In genomic region chr2:188713961-188714360, GRCh38 we compare ENCODE assay signal across 18 cellular contexts.
DNase-seq lines count a peak whose midpoint lies in the region; ATAC-seq, FAIRE-seq and TF ChIP-seq lines count a peak whose summit lies in the region.
"Had no signal": no experiment of that assay in that cellular context is flagged by ENCODE, and none has a peak within 500 bp of the region (broad histone marks: within the 10 kb centered on the region; RNA-seq: fewer than 3 reads in every experiment).

No MANE protein-coding gene starts in this region.

- peaks cover 24% of the 10 kb centered on the region for H3K9me3 Mint-ChIP-seq in chondrocyte (ENCODE audit: low read depth)
- H3K9me3 Mint-ChIP-seq in mesothelial cell of epicardium: peaks cover 47% of the 10 kb centered on the region
- H3K9me3 Mint-ChIP-seq in activated CD8-positive, alpha-beta T cell treated with anti-CD3 and anti-CD28 coated beads for 36 hours: peaks cover 17% of the 10 kb centered on the region

- TF ChIP-seq EP300 in A549 (IDR thresholded peaks at IDR 0.05): no peak

- H3K36me3 Mint-ChIP-seq in chondrocyte (ENCODE audit: low read depth) (peaks cover 5% of the 10 kb centered on the region), mesothelial cell of epicardium (peaks cover 47% of the 10 kb centered on the region)
- H3K36me3 Mint-ChIP-seq in activated CD8-positive, alpha-beta T cell treated with anti-CD3 and anti-CD28 coated beads for 36 hours (ENCODE audit: low read depth): no peaks in the 10 kb centered on the region
- H3K36me3 Mint-ChIP-seq: CD8-positive, alpha-beta memory T cell had no signal

- no peak overlapping the region for H3K27ac ChIP-seq in A549
- H3K27ac ChIP-seq: 22Rv1; BLaER1 treated with 17β-estradiol and CSF1 and Interleukin-3, amounts not matched to agents 10 nM and 100 nM had no signal

- no peak overlapping the region for H3K4me3 ChIP-seq in A549
- H3K4me3 ChIP-seq: BLaER1 treated with 17β-estradiol and CSF1 and Interleukin-3, amounts not matched to agents 10 nM and 100 nM; GM12878 had no signal

- no peaks in the 10 kb centered on the region for H3K27me3 Mint-ChIP-seq in chondrocyte (ENCODE audit: low read depth)
- H3K27me3 Mint-ChIP-seq in mesothelial cell of epicardium (ENCODE audit: low read depth): no peaks in the 10 kb centered on the region
- H3K27me3 Mint-ChIP-seq in activated CD8-positive, alpha-beta T cell treated with anti-CD3 and anti-CD28 coated beads for 36 hours: no peaks in the 10 kb centered on the region
- H3K27me3 Mint-ChIP-seq: CD8-positive, alpha-beta memory T cell had no signal

- CTCF ChIA-PET in A549 (lab: Yijun Ruan, JAX): no interaction called here
- CTCF ChIA-PET in activated CD8-positive, alpha-beta T cell treated with anti-CD3 and anti-CD28 coated beads for 36 hours (lab: Charles Lee): no interaction called here

- FAIRE-seq in A549 (lab: Jason Lieb, UNC) (peak; percentile 36), HTR-8/SVneo (lab: Jason Lieb, UNC) (no peak)
- FAIRE-seq: D721Med, GM12878, GM19239, H1 had no signal

- DNase-seq in A549 (ENCODE audit: low read depth in 1 of 2, low spot score in 1 of 2) (no peak), M059J (ENCODE audit: low read depth) (peak; percentile 14), chondrocyte (ENCODE audit: low spot score) (no peak), mesothelial cell of epicardium (ENCODE audit: low spot score in 2 of 2, unreplicated experiment in 2 of 2) (no peak), MV-4-11 (lab: John Stamatoyannopoulos, UW) (no peak), HTR-8/SVneo (ENCODE audit: insufficient read length, low spot score) (no peak)
- DNase-seq in activated CD8-positive, alpha-beta T cell treated with anti-CD3 and anti-CD28 coated beads for 36 hours: no peak
- DNase-seq: CD8-positive, alpha-beta memory T cell; COR-L47; DMS153; DMS79; H9 had no signal

- no peak for ATAC-seq in A549
- no peak for ATAC-seq in activated CD8-positive, alpha-beta T cell treated with anti-CD3 and anti-CD28 coated beads for 36 hours
- ATAC-seq: GM12878 had no signal

- H3K4me1 Mint-ChIP-seq in chondrocyte (ENCODE audit: low read depth): peaks cover 6% of the 10 kb centered on the region
- H3K4me1 Mint-ChIP-seq in mesothelial cell of epicardium: peaks cover 2% of the 10 kb centered on the region
- H3K4me1 Mint-ChIP-seq in activated CD8-positive, alpha-beta T cell treated with anti-CD3 and anti-CD28 coated beads for 36 hours (ENCODE audit: low read depth): no peaks in the 10 kb centered on the region
- H3K4me1 Mint-ChIP-seq: CD8-positive, alpha-beta memory T cell; H9 had no signal

- intact Hi-C loops in activated CD8-positive, alpha-beta T cell treated with anti-CD3 and anti-CD28 coated beads for 36 hours (cut with micrococcal nuclease): no loop called here

- H3K27ac Mint-ChIP-seq in chondrocyte (ENCODE audit: unreplicated experiment): peak overlapping the region; percentile 51
- peak overlapping the region; percentile 26 for H3K27ac Mint-ChIP-seq in mesothelial cell of epicardium
- H3K27ac Mint-ChIP-seq in activated CD8-positive, alpha-beta T cell treated with anti-CD3 and anti-CD28 coated beads for 36 hours: no peak overlapping the region
- H3K27ac Mint-ChIP-seq: CD8-positive, alpha-beta memory T cell; H9 had no signal

- no peak for TF ChIP-seq RAD21 in A549 (conservative IDR thresholded peaks at IDR 0.05 in 1 of 2, IDR thresholded peaks at IDR 0.05 in 1 of 2)

- no peak overlapping the region for H3K4me3 Mint-ChIP-seq in chondrocyte (ENCODE audit: unreplicated experiment)
- no peak overlapping the region for H3K4me3 Mint-ChIP-seq in mesothelial cell of epicardium
- H3K4me3 Mint-ChIP-seq in activated CD8-positive, alpha-beta T cell treated with anti-CD3 and anti-CD28 coated beads for 36 hours: no peak overlapping the region
- H3K4me3 Mint-ChIP-seq: CD8-positive, alpha-beta memory T cell; H9 had no signal

- no peak for TF ChIP-seq POLR2A in A549 (IDR thresholded peaks at IDR 0.05; ENCODE audit: low read length)

- WGBS in A549 (ENCODE audit: missing lambda C conversion rate): 25% methylated on average over 1 of the region's 1 CpG

- no peaks in the 10 kb centered on the region for H3K4me1 ChIP-seq in A549
- H3K4me1 ChIP-seq: BLaER1 treated with 17β-estradiol and CSF1 and Interleukin-3, amounts not matched to agents 10 nM and 100 nM had no signal

- H3K4me2 ChIP-seq in A549: no peak overlapping the region
- H3K4me2 ChIP-seq: BLaER1 treated with 17β-estradiol and CSF1 and Interleukin-3, amounts not matched to agents 10 nM and 100 nM had no signal

- POLR2A ChIA-PET in A549 (lab: Yijun Ruan, JAX): no interaction called here
- POLR2A ChIA-PET in activated CD8-positive, alpha-beta T cell treated with anti-CD3 and anti-CD28 coated beads for 36 hours (lab: Charles Lee): no interaction called here

- H3K9me3 ChIP-seq in A549: 0 out of 3 replicates have a peak, but pooled peaks cover 3% of the 10 kb centered on the region

- TF ChIP-seq CTCF in A549 (IDR thresholded peaks at IDR 0.05): no peak
- TF ChIP-seq CTCF in chondrocyte (IDR thresholded peaks at IDR 0.05): no peak
- TF ChIP-seq CTCF in mesothelial cell of epicardium (IDR thresholded peaks at IDR 0.05; ENCODE audit: unreplicated experiment): no peak
- no peak for TF ChIP-seq CTCF in activated CD8-positive, alpha-beta T cell treated with anti-CD3 and anti-CD28 coated beads for 36 hours (IDR thresholded peaks at IDR 0.05)

TF ChIP-seq in A549, 52 proteins besides CTCF, POLR2A, EP300 and RAD21:
- TF ChIP-seq GATA3 (IDR thresholded peaks at IDR 0.05; ENCODE audit: borderline replicate concordance) (no peak), PBX3 (IDR thresholded peaks at IDR 0.05) (no peak), HOXB5 (CRISPR knock-in tag; IDR thresholded peaks at IDR 0.05) (no peak), CEBPB (IDR thresholded peaks at IDR 0.05) (no peak), REST (IDR thresholded peaks at IDR 0.05) (no peak), TFCP2L1 (CRISPR knock-in tag; IDR thresholded peaks at IDR 0.05) (no peak), ESRRA (IDR thresholded peaks at IDR 0.05; ENCODE audit: borderline replicate concordance, low read length) (no peak), HES2 (IDR thresholded peaks at IDR 0.05) (no peak), MAZ (IDR thresholded peaks at IDR 0.05; ENCODE audit: borderline replicate concordance, low read depth, low read length) (no peak), KDM5A (IDR thresholded peaks at IDR 0.05) (no peak), CHD4 (IDR thresholded peaks at IDR 0.05; ENCODE audit: borderline replicate concordance) (no peak), HEYL (CRISPR knock-in tag; IDR thresholded peaks at IDR 0.05) (no peak), ELK1 (IDR thresholded peaks at IDR 0.05; ENCODE audit: low read depth, low read length) (no peak), FOXS1 (CRISPR knock-in tag; IDR thresholded peaks at IDR 0.05) (no peak)
